Comparison of ENCODE assay signal across 16 cellular contexts in genomic region chr9:126676102-126676684, GRCh38.
"Had no signal": no experiment of that assay in that cellular context is flagged by ENCODE, and none has a peak within 500 bp of the region (broad histone marks: within the 10 kb centered on the region; RNA-seq: fewer than 3 reads in every experiment).

No MANE protein-coding gene starts in this region.

- H3K27ac ChIP-seq: esophagus squamous epithelium, foreskin keratinocyte, pancreas had no signal

- H3K4me3 ChIP-seq: esophagus squamous epithelium, pancreas had no signal

- H3K27ac Mint-ChIP-seq: activated CD4-positive, alpha-beta T cell treated with anti-CD3 and anti-CD28 coated beads, Interleukin-2, amount 10 ng/mL, durations not matched to agents 7 days and 5 days; activated naive CD8-positive, alpha-beta T cell treated with anti-CD3 and anti-CD28 coated beads for 36 hours; activated T-cell treated with anti-CD3 and anti-CD28 coated beads, Interleukin-2, amount 50 U/mL, for 24 hours; T-helper 17 cell had no signal

- FAIRE-seq: colon, keratinocyte, pancreas, urothelium cell line had no signal

- H3K9me3 ChIP-seq: esophagus squamous epithelium, pancreas had no signal

- H3K4me3 Mint-ChIP-seq: activated CD4-positive, alpha-beta T cell treated with anti-CD3 and anti-CD28 coated beads, Interleukin-2, amount 10 ng/mL, durations not matched to agents 7 days and 5 days; activated naive CD8-positive, alpha-beta T cell treated with anti-CD3 and anti-CD28 coated beads for 36 hours; activated T-cell treated with anti-CD3 and anti-CD28 coated beads, Interleukin-2, amount 50 U/mL, for 24 hours; neural crest cell; T-helper 17 cell had no signal

- DNase-seq: activated CD4-positive, alpha-beta T cell treated with anti-CD3 and anti-CD28 coated beads, Interleukin-2, amount 10 ng/mL, durations not matched to agents 7 days and 5 days; activated CD4-positive, CD25-positive, alpha-beta regulatory T cell; activated gamma-delta T cell; activated naive CD8-positive, alpha-beta T cell treated with anti-CD3 and anti-CD28 coated beads for 36 hours; activated T-cell treated with anti-CD3 and anti-CD28 coated beads, Interleukin-2, amount 50 U/mL, for 24 hours; esophagus squamous epithelium; foreskin keratinocyte; head of caudate nucleus; left ventricle myocardium superior; pancreas; stimulated activated CD4-positive, alpha-beta T cell treated with anti-CD3 and anti-CD28 coated beads, Interleukin-4, amount 100 ng/mL, for 4 hours; T-helper 17 cell had no signal

- H3K36me3 Mint-ChIP-seq: activated naive CD8-positive, alpha-beta T cell treated with anti-CD3 and anti-CD28 coated beads for 36 hours had no signal

- H3K4me1 ChIP-seq: pancreas had no signal

- H3K36me3 ChIP-seq: esophagus squamous epithelium, pancreas had no signal

- H3K9me3 Mint-ChIP-seq: activated CD4-positive, alpha-beta T cell treated with anti-CD3 and anti-CD28 coated beads, Interleukin-2, amount 10 ng/mL, durations not matched to agents 7 days and 5 days; activated naive CD8-positive, alpha-beta T cell treated with anti-CD3 and anti-CD28 coated beads for 36 hours; activated T-cell treated with anti-CD3 and anti-CD28 coated beads, Interleukin-2, amount 50 U/mL, for 24 hours; neural crest cell had no signal
